Comparison of ENCODE assay signal across 4 cellular contexts in the genomic region with DNA sequence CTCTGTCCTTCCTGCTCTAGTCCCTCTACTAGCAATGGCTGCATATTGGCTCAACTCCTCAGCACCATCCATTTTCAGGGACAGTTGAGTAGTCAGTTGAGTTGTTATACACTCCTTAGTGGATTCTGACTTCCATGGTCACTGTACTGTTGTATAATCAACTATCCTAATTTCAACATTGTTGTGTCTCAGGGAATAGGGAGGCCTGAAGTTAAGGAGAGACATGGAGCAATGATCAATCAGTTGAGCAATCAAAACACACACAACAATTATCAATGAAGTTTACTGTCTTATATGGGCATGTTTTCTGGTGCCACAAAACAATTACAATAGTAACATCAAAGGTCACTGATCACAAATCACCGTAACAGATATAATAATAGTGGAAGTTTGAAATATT.
"Had no signal": no experiment of that assay in that cellular context is flagged by ENCODE, and none has a peak within 500 bp of the region (broad histone marks: within the 10 kb centered on the region; RNA-seq: fewer than 3 reads in every experiment).

No MANE protein-coding gene starts in this region.

- ATAC-seq: GM23338 had no signal

- H3K4me3 ChIP-seq: GM23338 had no signal

- H3K4me2 ChIP-seq: GM23338 had no signal

- H2AFZ ChIP-seq: GM23338 had no signal

- DNase-seq: H9, HCEC 1CT, KBM-7 had no signal
